Comparison of ENCODE assay signal across 16 cellular contexts in genomic region chr1:46830665-46831322, GRCh38. TPM values are rescaled to one million over a fixed set of nuclear protein-coding genes. Genes with fewer than 3 reads are reported as not detected.
DNase-seq lines count a peak whose midpoint lies in the region; ATAC-seq and TF ChIP-seq lines count a peak whose summit lies in the region.
"Had no signal": no experiment of that assay in that cellular context is flagged by ENCODE, and none has a peak within 500 bp of the region (broad histone marks: within the 10 kb centered on the region; RNA-seq: fewer than 3 reads in every experiment).

No MANE protein-coding gene starts in this region.

- H3K27ac ChIP-seq in PC-9 (no peak overlapping the region), psoas muscle (no peak overlapping the region)
- H3K27ac ChIP-seq: KMS-11 had no signal

- no peaks in the 10 kb centered on the region for H4K20me1 ChIP-seq in PC-9 (ENCODE audit: insufficient read depth)

- H3K9me3 ChIP-seq in PC-9 (ENCODE audit: insufficient read depth, low read depth), result no peaks in the 10 kb centered on the region
- no peaks in the 10 kb centered on the region for H3K9me3 ChIP-seq in psoas muscle

- TF ChIP-seq CTCF in PC-9 (conservative IDR thresholded peaks at IDR 0.05), result no peak
- no peak for TF ChIP-seq CTCF in psoas muscle (IDR thresholded peaks at IDR 0.05)

- no peak overlapping the region for H3K4me2 ChIP-seq in PC-9
- H3K4me2 ChIP-seq: KMS-11 had no signal

- H3K36me3 ChIP-seq in PC-9 (ENCODE audit: low read depth) (no peaks in the 10 kb centered on the region), psoas muscle (ENCODE audit: insufficient read depth in 1 of 2, low read depth in 1 of 2) (no peaks in the 10 kb centered on the region)

- ATAC-seq in left ventricle myocardium superior, result no peak
- ATAC-seq in psoas muscle, result no peak

- H3K27me3 ChIP-seq in PC-9 (ENCODE audit: insufficient read depth, low read depth) (no peaks in the 10 kb centered on the region), psoas muscle (ENCODE audit: insufficient read depth in 3 of 3, low read length in 2 of 3) (no peaks in the 10 kb centered on the region)

- H3F3A ChIP-seq in PC-9 (ENCODE audit: insufficient read depth, low read depth), result no peaks in the 10 kb centered on the region

- WGBS in psoas muscle, 3 donors, result 62 to 65% (median 64%) methylated on average over 10 of the region's 10 CpGs

- CTCF ChIA-PET in PC-9 (lab: Charles Lee), result interaction anchor here (0.6 kb wide), 1 partner anchor 83 kb away, joined by 3 read pairs; no protein-coding TSS in a partner anchor

- H3K9me2 ChIP-seq in PC-9 (ENCODE audit: insufficient read depth), result no peaks in the 10 kb centered on the region

- H3K79me2 ChIP-seq in PC-9 (ENCODE audit: low read depth), result no peaks in the 10 kb centered on the region

- POLR2A ChIA-PET in PC-9 (lab: Charles Lee; ENCODE audit: unreplicated experiment), result no interaction called here

- BruUV-seq in PC-9 (replicated peaks; lab: Mats Ljungman, UMichigan), result no TSS peak

- no peak overlapping the region for H3K4me3 ChIP-seq in PC-9
- no peak overlapping the region for H3K4me3 ChIP-seq in psoas muscle

- peak; percentile 58 for DNase-seq in DMS153 treated with DMSO at 0.1 percent for 48 hours (lab: John Stamatoyannopoulos, UW; ENCODE audit: unreplicated experiment)
- DNase-seq in HT-29 (ENCODE audit: low spot score), result peak; percentile 7
- peak; percentile 16 to 48 for DNase-seq in PC-9
- peak; percentile 41 for DNase-seq in kidney tubule cell (ENCODE audit: low spot score)
- no peak for DNase-seq in left ventricle myocardium superior
- no peak for DNase-seq in HuH-7.5 (ENCODE audit: low spot score)
- no peak for DNase-seq in psoas muscle
- DNase-seq: C1 segment of cervical spinal cord, H9, NCI-H1092 treated with DMSO at 0.1 percent for 48 hours, NCI-H345, NCI-H526, RPMI8226 had no signal

- H3K4me1 ChIP-seq in PC-9 (replicated peaks; ENCODE audit: insufficient read depth), result no peaks in the 10 kb centered on the region
- no peaks in the 10 kb centered on the region for H3K4me1 ChIP-seq in psoas muscle

- H2AFZ ChIP-seq in PC-9, result no peak overlapping the region

- intact Hi-C loops in PC-9 (cut with micrococcal nuclease; ENCODE audit: unreplicated experiment) (no loop called here), left ventricle myocardium superior (cut with micrococcal nuclease) (no loop called here), psoas muscle (cut with DNase I) (no loop called here)

RNA-seq across cellular contexts. Expression of gene CYP4B1, which starts 31.9 kb away (rescaled TPM):
- total RNA-seq in HT-29 (2014; rRNA removed; shearing (Covaris generic)), result 0.23 TPM in 1 of 2 replicates, not detected in the other
- 3.1 and 3.5 TPM in 2 replicates for total RNA-seq in PC-9 (2021)
- total RNA-seq in left ventricle myocardium superior, result 16.1 TPM
- total RNA-seq in psoas muscle, result 10 to 100 TPM in 2 of 4 donors, 1 to 10 TPM in 1, under 1 TPM in 1; 0.15 to 37.4 (median 15.5) TPM
- polyA plus RNA-seq in psoas muscle, result 10 to 100 TPM; 20.3 to 34.5 (median 30.2) TPM
- total RNA-seq: A673, H9, M059J had no signal

Comparison
In these comparisons a context has a peak if more than half of its experiments do, and no peak if none do; other contexts are left out.
1. DNase-seq: peak in DMS153 treated with DMSO at 0.1 percent for 48 hours (single experiment), HT-29 (single experiment), PC-9 (2 of 2) and kidney tubule cell (single experiment); none in left ventricle myocardium superior (single experiment), HuH-7.5 (single experiment) and psoas muscle (0 of 2).